28 cellular contexts compared by ENCODE assay signal in genomic region chr12:49687941-49688340, GRCh38. TPM values are rescaled to one million over a fixed set of nuclear protein-coding genes. Genes with fewer than 3 reads are reported as not detected.
DNase-seq lines count a peak whose midpoint lies in the region; ATAC-seq, FAIRE-seq and TF ChIP-seq lines count a peak whose summit lies in the region.
"Had no signal": no experiment of that assay in that cellular context is flagged by ENCODE, and none has a peak within 500 bp of the region (broad histone marks: within the 10 kb centered on the region; RNA-seq: fewer than 3 reads in every experiment).

No MANE protein-coding gene starts in this region.

- no TSS peak for BruUV-seq in HepG2 (replicated peaks; lab: Mats Ljungman, UMichigan)

- H4K20me1 ChIP-seq in HepG2 (ENCODE audit: insufficient read depth, low read length) (no peaks in the 10 kb centered on the region; the same call in 1 of the 2 replicates), H1 (replicated peaks in 1 of 2; ENCODE audit: control insufficient read depth in 1 of 2, insufficient read depth in 2 of 2, low read length in 2 of 2) (peaks cover 0 to 3% of the 10 kb centered on the region in 2 experiments)

- H4K8ac ChIP-seq in H1 (ENCODE audit: extremely low read depth, insufficient read depth, low read length): no peak overlapping the region

- no peaks in the 10 kb centered on the region for H3K27me3 ChIP-seq in HepG2 (ENCODE audit: control insufficient read depth in 1 of 2, insufficient read depth in 2 of 2, low read length in 2 of 2)
- no peaks in the 10 kb centered on the region for H3K27me3 ChIP-seq in right lobe of liver
- H3K27me3 ChIP-seq in MG63: no peaks in the 10 kb centered on the region
- H3K27me3 ChIP-seq in H1 (replicated peaks in 1 of 4; ENCODE audit: control insufficient read depth in 3 of 4, extremely low read depth in 1 of 4, insufficient read depth in 3 of 4, low read length in 3 of 4): no peaks in the 10 kb centered on the region
- H3K27me3 ChIP-seq: testis, vagina had no signal

- no peak overlapping the region for H3K4ac ChIP-seq in H1 (replicated peaks; ENCODE audit: insufficient read length, low read depth, low read length)

- H2AFZ ChIP-seq in HepG2 (ENCODE audit: low read length) (no peak overlapping the region), H1 (ENCODE audit: low read length) (no peak overlapping the region)

- no peak overlapping the region for H3K27ac Mint-ChIP-seq in progenitor cell of endocrine pancreas
- H3K27ac Mint-ChIP-seq: activated CD4-positive, alpha-beta T cell treated with anti-CD3 and anti-CD28 coated beads for 36 hours had no signal

- FAIRE-seq in HepG2 (lab: Jason Lieb, UNC) (no peak), H1 (lab: Jason Lieb, UNC) (no peak)
- FAIRE-seq: D721Med, islet of Langerhans, TTC549 had no signal

- 88% methylated on average over 1 of the region's 2 CpGs for WGBS in HepG2 (ENCODE audit: low lambda C conversion rate)
- WGBS in right lobe of liver (ENCODE audit: insufficient coverage, low coverage, low lambda C conversion rate, missing lambda C conversion rate): 100% methylated on average over 1 of the region's 2 CpGs
- WGBS in H1 (ENCODE audit: extremely low coverage in 1 of 2, insufficient coverage in 1 of 2, insufficient read length in 1 of 2, insufficient replicate concordance in 2 of 2, low coverage in 1 of 2, low lambda C conversion rate in 2 of 2, missing lambda C conversion rate in 1 of 2), 2 experiments: 86% methylated on average over 2 of the region's 2 CpGs; no CpG with 5 or more reads in 1 of the 2 experiments

- CTCF ChIA-PET in HepG2 (lab: Yijun Ruan, JAX; ENCODE audit: low intra/inter-chr PET ratio, low total read pairs): interaction anchor here (0.8 kb wide), 1 partner anchor 20 kb away, joined by 3 read pairs; the partner anchor contains the start of gene FMNL3
- CTCF ChIA-PET in H1 (lab: Charles Lee; ENCODE audit: partially characterized antibody): interaction anchor here (0.6 to 8.6 kb wide), 13 partner anchors 7 to 1693 kb away, joined by 3 to 71 read pairs (median 5); partner anchors contain the start of genes FMNL3 and TMBIM6

- no peaks in the 10 kb centered on the region for H3K79me2 ChIP-seq in HepG2 (ENCODE audit: insufficient read depth, low read length)
- peaks cover 0 to 65% of the 10 kb centered on the region in 2 experiments; a peak in 2 of 4 replicates for H3K79me2 ChIP-seq in H1 (ENCODE audit: control insufficient read depth in 1 of 2, insufficient read depth in 2 of 2, low read length in 2 of 2)

- no peak for TF ChIP-seq CTCF in HepG2 (CRISPR knock-in tag; IDR thresholded peaks at IDR 0.05)
- TF ChIP-seq CTCF in right lobe of liver (IDR thresholded peaks at IDR 0.05): no peak
- TF ChIP-seq CTCF in H1 (IDR thresholded peaks at IDR 0.05; ENCODE audit: control extremely low read depth in 1 of 3, insufficient read depth in 1 of 3, low read depth in 1 of 3, low read length in 3 of 3): peak; percentile 68 to 78 (median 70)
- peak; percentile 15 for TF ChIP-seq CTCF in progenitor cell of endocrine pancreas (IDR thresholded peaks at IDR 0.05; ENCODE audit: unreplicated experiment)
- TF ChIP-seq CTCF in GM13977 (IDR thresholded peaks at IDR 0.05; ENCODE audit: extremely low read depth, insufficient read depth, missing control alignments): no peak

- H3K4me1 ChIP-seq in HepG2 (ENCODE audit: insufficient read depth, low read length) (no peaks in the 10 kb centered on the region), right lobe of liver (no peaks in the 10 kb centered on the region), H1 (replicated peaks in 1 of 4; ENCODE audit: control insufficient read depth in 3 of 4, insufficient read depth in 4 of 4, low read length in 3 of 4) (peaks cover 0 to 7% (median 4%) of the 10 kb centered on the region in 4 experiments; a peak in 4 of 7 replicates)
- H3K4me1 ChIP-seq: vagina had no signal

- H3K4me1 Mint-ChIP-seq in progenitor cell of endocrine pancreas (ENCODE audit: low read depth): peaks cover 5% of the 10 kb centered on the region

- H3K9ac ChIP-seq in HepG2 (ENCODE audit: insufficient read depth, low read depth, low read length) (no peak overlapping the region), H1 (replicated peaks in 1 of 4; ENCODE audit: extremely low read depth in 1 of 4, low read depth in 3 of 4, low read length in 3 of 4) (no peak overlapping the region)

- in situ Hi-C loops in HepG2 (cut with HindIII; ENCODE audit: extremely low pct_ligation_motif_present, low pct_unique_long_range_greater_than_20kb): no loop called here
- in situ Hi-C loops in GM13977 (cut with MboI; ENCODE audit: low pct_unique_long_range_greater_than_20kb, low sequenced_read_pairs, unreplicated experiment): no loop called here

- intact Hi-C loops in HepG2 (cut with micrococcal nuclease; ENCODE audit: unreplicated experiment) (no loop called here), right lobe of liver (cut with DNase I) (no loop called here)

- H2BK5ac ChIP-seq in H1 (ENCODE audit: low read depth, low read length): no peak overlapping the region

- H3K9me3 Mint-ChIP-seq in progenitor cell of endocrine pancreas (ENCODE audit: low read depth): no peaks in the 10 kb centered on the region
- H3K9me3 Mint-ChIP-seq: activated T-cell treated with anti-CD3 and anti-CD28 coated beads, Interleukin-2, amount 50 U/mL, for 4 hours; stimulated activated naive B cell treated with anti-CD40 and anti-IgM and Interleukin-4, amounts not matched to agents 10 μg/mL and 1 μg/mL and 100 μg/mL, for 72 hours had no signal

- no peak overlapping the region for H3K56ac ChIP-seq in H1 (replicated peaks; ENCODE audit: insufficient read length, low read depth, low read length)

- no peak overlapping the region for H3K23ac ChIP-seq in H1 (ENCODE audit: insufficient read length)

- no peak for TF ChIP-seq RAD21 in HepG2 (CRISPR knock-in tag; IDR thresholded peaks at IDR 0.05)
- peak; percentile 32 to 52; a peak in 3 of 4 replicates for TF ChIP-seq RAD21 in H1 (IDR thresholded peaks at IDR 0.05 in 1 of 2, conservative IDR thresholded peaks at IDR 0.05 in 1 of 2; ENCODE audit: low read depth in 2 of 2, low read length in 2 of 2)

- H2BK120ac ChIP-seq in H1 (replicated peaks; ENCODE audit: low read depth, low read length): no peak overlapping the region

- POLR2A ChIA-PET in HepG2 (lab: Yijun Ruan, JAX): no interaction called here
- POLR2A ChIA-PET in H1 (lab: Charles Lee; ENCODE audit: partially characterized antibody): interaction anchor here (1.1 to 6.4 kb wide), 6 partner anchors 9 to 53 kb away, joined by 4 to 35 read pairs (median 6); partner anchors contain the start of gene TMBIM6

- H4K5ac ChIP-seq in H1 (ENCODE audit: insufficient read length, low read depth, low read length): no peak overlapping the region

- no peaks in the 10 kb centered on the region; the same call in 1 of the 2 replicates for H3K23me2 ChIP-seq in H1 (ENCODE audit: low read depth, low read length)

- no peak overlapping the region for H2BK15ac ChIP-seq in H1 (ENCODE audit: low read length)

- no peak for TF ChIP-seq EP300 in HepG2 (IDR thresholded peaks at IDR 0.05; ENCODE audit: low read depth in 2 of 2, low read length in 2 of 2)
- TF ChIP-seq EP300 in HepG2 (CRISPR knock-in tag; IDR thresholded peaks at IDR 0.05; ENCODE audit: borderline replicate concordance): no peak
- no peak for TF ChIP-seq EP300 in H1 (IDR thresholded peaks at IDR 0.05; ENCODE audit: borderline replicate concordance in 1 of 2, low read depth in 2 of 2, low read length in 2 of 2)

- ATAC-seq in HepG2: peak; percentile 87
- ATAC-seq in right lobe of liver: no peak
- ATAC-seq: activated CD4-positive, alpha-beta T cell treated with anti-CD3 and anti-CD28 coated beads for 36 hours; activated T-cell treated with anti-CD3 and anti-CD28 coated beads, Interleukin-2, amount 50 U/mL, for 4 hours; mucosa of descending colon; PC-3; stimulated activated naive B cell treated with anti-CD40 and anti-IgM and Interleukin-4, amounts not matched to agents 10 μg/mL and 1 μg/mL and 100 μg/mL, for 72 hours had no signal

- H3K4me3 ChIP-seq in HepG2 (replicated peaks in 1 of 3; ENCODE audit: insufficient read depth in 1 of 3, low read depth in 2 of 3, low read length in 3 of 3) (no peak overlapping the region), right lobe of liver (no peak overlapping the region), MG63 (no peak overlapping the region), H1 (ENCODE audit: extremely low read depth in 1 of 4, insufficient read depth in 2 of 4, low read depth in 3 of 4, low read length in 4 of 4) (no peak overlapping the region)
- H3K4me3 ChIP-seq: mucosa of descending colon, testis, vagina had no signal

- no peak overlapping the region for H3K14ac ChIP-seq in H1 (ENCODE audit: insufficient read length)

- H3K18ac ChIP-seq in H1 (ENCODE audit: extremely low read depth, low read length): no peak overlapping the region

- H3K4me3 Mint-ChIP-seq in progenitor cell of endocrine pancreas (ENCODE audit: low read depth): no peak overlapping the region
- H3K4me3 Mint-ChIP-seq: activated CD4-positive, alpha-beta T cell treated with anti-CD3 and anti-CD28 coated beads for 36 hours; activated T-cell treated with anti-CD3 and anti-CD28 coated beads, Interleukin-2, amount 50 U/mL, for 4 hours; stimulated activated naive B cell treated with anti-CD40 and anti-IgM and Interleukin-4, amounts not matched to agents 10 μg/mL and 1 μg/mL and 100 μg/mL, for 72 hours had no signal

- H3K27ac ChIP-seq in HepG2 (ENCODE audit: extremely low read length, insufficient read depth, low read length) (no peak overlapping the region), right lobe of liver (no peak overlapping the region), H1 (ENCODE audit: low read depth, low read length) (no peak overlapping the region)
- H3K27ac ChIP-seq: epithelial cell of prostate, HL-60, testis, vagina had no signal

- no peak for TF ChIP-seq POLR2A in HepG2 (IDR thresholded peaks at IDR 0.05; ENCODE audit: insufficient read depth in 1 of 2, low read depth in 2 of 2, low read length in 2 of 2)
- no peak for TF ChIP-seq POLR2A in right lobe of liver (IDR thresholded peaks at IDR 0.05)
- no peak for TF ChIP-seq POLR2A in H1 (IDR thresholded peaks at IDR 0.05; ENCODE audit: control extremely low read depth in 1 of 2, low read depth in 2 of 2, low read length in 2 of 2)

- H3K79me1 ChIP-seq in H1 (ENCODE audit: low read depth, low read length): peaks cover 4% of the 10 kb centered on the region; the same call in 1 of the 2 replicates

- H4K91ac ChIP-seq in H1 (replicated peaks; ENCODE audit: insufficient read length, low read length): no peak overlapping the region

- H3K9me3 ChIP-seq in HepG2 (ENCODE audit: low read length) (no peaks in the 10 kb centered on the region), right lobe of liver (no peaks in the 10 kb centered on the region), MG63 (no peaks in the 10 kb centered on the region), H1 (ENCODE audit: insufficient read depth in 2 of 2, low read depth in 1 of 2, low read length in 1 of 2) (no peaks in the 10 kb centered on the region)
- H3K9me3 ChIP-seq: mucosa of descending colon, testis, vagina had no signal

- no peak overlapping the region for H2BK12ac ChIP-seq in H1 (ENCODE audit: low read depth, low read length)

- H3K4me2 ChIP-seq in HepG2 (ENCODE audit: low read depth, low read length): no peak overlapping the region
- H3K4me2 ChIP-seq in H1 (ENCODE audit: insufficient read depth in 1 of 2, low read depth in 2 of 2, low read length in 2 of 2): no peak overlapping the region

- H3K27me3 Mint-ChIP-seq in progenitor cell of endocrine pancreas: no peaks in the 10 kb centered on the region
- H3K27me3 Mint-ChIP-seq: activated CD4-positive, alpha-beta T cell treated with anti-CD3 and anti-CD28 coated beads for 36 hours; stimulated activated naive B cell treated with anti-CD40 and anti-IgM and Interleukin-4, amounts not matched to agents 10 μg/mL and 1 μg/mL and 100 μg/mL, for 72 hours had no signal

- no peaks in the 10 kb centered on the region for H3K36me3 Mint-ChIP-seq in progenitor cell of endocrine pancreas (ENCODE audit: insufficient read depth)

- H2AK5ac ChIP-seq in H1 (ENCODE audit: low read depth, low read length): no peak overlapping the region

- H3K36me3 ChIP-seq in HepG2 (replicated peaks in 1 of 2; ENCODE audit: control insufficient read depth in 1 of 2, insufficient read depth in 2 of 2, low read length in 2 of 2): no peaks in the 10 kb centered on the region
- H3K36me3 ChIP-seq in right lobe of liver: no peaks in the 10 kb centered on the region
- H3K36me3 ChIP-seq in MG63: no peaks in the 10 kb centered on the region
- H3K36me3 ChIP-seq in H1 (ENCODE audit: control insufficient read depth in 2 of 4, insufficient read depth in 4 of 4, low read length in 3 of 4): no peaks in the 10 kb centered on the region
- H3K36me3 ChIP-seq: vagina had no signal

- H2BK20ac ChIP-seq in H1 (ENCODE audit: low read length): no peak overlapping the region

- DNase-seq in HepG2 (ENCODE audit: low spot score): no peak
- no peak for DNase-seq in right lobe of liver
- DNase-seq in MG63: peak; percentile 23
- DNase-seq in H1 (ENCODE audit: low read depth in 1 of 2, low spot score in 2 of 2): no peak
- DNase-seq in progenitor cell of endocrine pancreas (ENCODE audit: low spot score, unreplicated experiment): no peak
- DNase-seq in GM13977 (ENCODE audit: low spot score): no peak
- no peak for DNase-seq in cerebellar nuclear complex (lab: John Stamatoyannopoulos, UW)
- no peak for DNase-seq in cerebellum (ENCODE audit: low spot score)
- DNase-seq: activated CD4-positive, alpha-beta T cell treated with anti-CD3 and anti-CD28 coated beads for 36 hours; activated naive CD4-positive, alpha-beta T cell treated with Interleukin-2 at 50 U/mL for 16 hours; activated T-cell treated with anti-CD3 and anti-CD28 coated beads, Interleukin-2, amount 50 U/mL, for 4 hours; anterior cingulate cortex; C1 segment of cervical spinal cord; caudate nucleus; mucosa of descending colon; NCI-H748 treated with DMSO at 0.1 percent for 48 hours; nucleus accumbens; PC-3; SHP77; stimulated activated CD4-positive, alpha-beta T cell treated with anti-CD3 and anti-CD28 coated beads, Interleukin-2, amount 100 ng/mL, for 48 hours; stimulated activated naive B cell treated with anti-CD40 and anti-IgM and Interleukin-4, amounts not matched to agents 10 μg/mL and 1 μg/mL and 100 μg/mL, for 72 hours; testis had no signal

RNA-seq across cellular contexts. Expression of gene FMNL3, which starts 19.3 kb away (rescaled TPM):
- total RNA-seq in HepG2 (2016; rRNA removed; fragmentation: Illumina TruSeq; extraction: Trizol): 0.79 and 1.1 TPM in 2 replicates
- total RNA-seq in HepG2 (2016; cell fraction: cytosol; rRNA removed; fragmentation: Illumina TruSeq; extraction: Trizol; ENCODE audit: low read depth): 0.10 and 0.44 TPM in 2 replicates
- total RNA-seq in HepG2 (2016; cell fraction: insoluble cytoplasmic fraction; rRNA removed; fragmentation: Illumina TruSeq; extraction: Trizol): 0.82 and 1.00 TPM in 2 replicates
- 0.55 and 0.80 TPM in 2 replicates for total RNA-seq in HepG2 (2016; cell fraction: membrane; rRNA removed; fragmentation: Illumina TruSeq; extraction: Trizol)
- total RNA-seq in HepG2 (2016; cell fraction: nucleus; rRNA removed; fragmentation: Illumina TruSeq; extraction: Trizol): 0.65 and 1.0 TPM in 2 replicates
- polyA plus RNA-seq in HepG2 (2011; rRNA removed): 0.44 and 0.64 TPM in 2 replicates
- polyA plus RNA-seq in HepG2 (2011; cell fraction: cytosol; rRNA removed): 0.23 and 0.36 TPM in 2 replicates
- 1.2 and 1.3 TPM in 2 replicates for polyA plus RNA-seq in HepG2 (2011; cell fraction: nucleus; rRNA removed)
- 0.48 and 0.68 TPM in 2 replicates for polyA plus RNA-seq in HepG2 (2012)
- 0.08 TPM in 2 replicates for polyA plus RNA-seq in HepG2 (2016; cell fraction: cytosol; fragmentation: Illumina TruSeq; extraction: Trizol; ENCODE audit: low read depth)
- polyA plus RNA-seq in HepG2 (2016; cell fraction: insoluble cytoplasmic fraction; fragmentation: Illumina TruSeq; extraction: Trizol; ENCODE audit: low read depth): 0.69 and 0.75 TPM in 2 replicates
- 0.34 and 0.46 TPM in 2 replicates for polyA plus RNA-seq in HepG2 (2016; cell fraction: membrane; fragmentation: Illumina TruSeq; extraction: Trizol; ENCODE audit: low read depth)
- 1.3 and 1.4 TPM in 2 replicates for polyA plus RNA-seq in HepG2 (2016; cell fraction: nucleus; fragmentation: Illumina TruSeq; extraction: Trizol; ENCODE audit: insufficient read depth, low read depth)
- polyA minus RNA-seq in HepG2 (2011; rRNA and poly(A)+ RNA removed; ENCODE audit: low replicate concordance): 1.4 and 10.5 TPM in 2 replicates
- 0.40 and 0.97 TPM in 2 replicates for polyA minus RNA-seq in HepG2 (2011; cell fraction: cytosol; rRNA and poly(A)+ RNA removed)
- polyA minus RNA-seq in HepG2 (2011; cell fraction: nucleus; rRNA and poly(A)+ RNA removed): 0.75 and 0.77 TPM in 2 replicates
- 1 to 10 TPM; 2.1 to 4.9 (median 2.9) TPM for total RNA-seq in right lobe of liver
- total RNA-seq in MG63 (2014; rRNA removed; shearing (Covaris generic); ENCODE audit: low replicate concordance): 8.8 and 12.8 TPM in 2 replicates
- total RNA-seq in H1 (2021; fragmentation: NEBNext Ultra II Directional; extraction: Animal tissue kit (Norgen Biotek cat#: 25700)): 27.6 and 29.0 TPM in 2 replicates
- 8.6 and 11.4 TPM in 2 replicates for polyA plus RNA-seq in H1 (2011; rRNA removed)
- 10.6 TPM for polyA plus RNA-seq in H1 (2011; cell fraction: cytosol; rRNA removed)
- 32.8 TPM for polyA plus RNA-seq in H1 (2011; cell fraction: nucleus; rRNA removed)
- polyA plus RNA-seq in H1 (2012, experiment 1 of 2): 12.5 to 15.2 TPM (median 14.4 TPM) in 4 replicates
- polyA plus RNA-seq in H1 (2012, experiment 2 of 2): 9.2 TPM
- polyA plus RNA-seq in H1 (2013, experiment 1 of 2): 9.3 TPM
- 9.3 TPM for polyA plus RNA-seq in H1 (2013, experiment 2 of 2)
- polyA minus RNA-seq in H1 (2011; rRNA and poly(A)+ RNA removed): 27.3 and 32.4 TPM in 2 replicates
- polyA minus RNA-seq in H1 (2011; cell fraction: cytosol; rRNA and poly(A)+ RNA removed): 17.9 TPM
- 23.5 TPM for polyA minus RNA-seq in H1 (2011; cell fraction: nucleus; rRNA and poly(A)+ RNA removed)
- 10.8 and 11.9 TPM in 2 replicates for total RNA-seq in progenitor cell of endocrine pancreas
- total RNA-seq in cerebellum: 22.7 TPM

RNA-seq across cellular contexts. Expression of gene TMBIM6, which starts 53.4 kb away (rescaled TPM):
- total RNA-seq in HepG2 (2016; rRNA removed; fragmentation: Illumina TruSeq; extraction: Trizol): 220 and 412 TPM in 2 replicates
- total RNA-seq in HepG2 (2016; cell fraction: cytosol; rRNA removed; fragmentation: Illumina TruSeq; extraction: Trizol; ENCODE audit: low read depth): 49.6 and 57.4 TPM in 2 replicates
- total RNA-seq in HepG2 (2016; cell fraction: insoluble cytoplasmic fraction; rRNA removed; fragmentation: Illumina TruSeq; extraction: Trizol): 229 and 414 TPM in 2 replicates
- total RNA-seq in HepG2 (2016; cell fraction: membrane; rRNA removed; fragmentation: Illumina TruSeq; extraction: Trizol): 85.8 and 89.3 TPM in 2 replicates
- 296 and 323 TPM in 2 replicates for total RNA-seq in HepG2 (2016; cell fraction: nucleus; rRNA removed; fragmentation: Illumina TruSeq; extraction: Trizol)
- polyA plus RNA-seq in HepG2 (2011; rRNA removed): 445 and 468 TPM in 2 replicates
- polyA plus RNA-seq in HepG2 (2011; cell fraction: cytosol; rRNA removed): 286 and 485 TPM in 2 replicates
- 231 and 241 TPM in 2 replicates for polyA plus RNA-seq in HepG2 (2011; cell fraction: nucleus; rRNA removed)
- polyA plus RNA-seq in HepG2 (2012): 423 and 441 TPM in 2 replicates
- 62.2 and 68.0 TPM in 2 replicates for polyA plus RNA-seq in HepG2 (2016; cell fraction: cytosol; fragmentation: Illumina TruSeq; extraction: Trizol; ENCODE audit: low read depth)
- polyA plus RNA-seq in HepG2 (2016; cell fraction: insoluble cytoplasmic fraction; fragmentation: Illumina TruSeq; extraction: Trizol; ENCODE audit: low read depth): 213 and 227 TPM in 2 replicates
- 53.8 and 54.1 TPM in 2 replicates for polyA plus RNA-seq in HepG2 (2016; cell fraction: membrane; fragmentation: Illumina TruSeq; extraction: Trizol; ENCODE audit: low read depth)
- 552 and 556 TPM in 2 replicates for polyA plus RNA-seq in HepG2 (2016; cell fraction: nucleus; fragmentation: Illumina TruSeq; extraction: Trizol; ENCODE audit: insufficient read depth, low read depth)
- 536 and 564 TPM in 2 replicates for polyA minus RNA-seq in HepG2 (2011; rRNA and poly(A)+ RNA removed; ENCODE audit: low replicate concordance)
- 151 and 170 TPM in 2 replicates for polyA minus RNA-seq in HepG2 (2011; cell fraction: cytosol; rRNA and poly(A)+ RNA removed)
- 151 and 168 TPM in 2 replicates for polyA minus RNA-seq in HepG2 (2011; cell fraction: nucleus; rRNA and poly(A)+ RNA removed)
- 1,000 to 10,000 TPM in 3 of 6 experiments, 100 to 1,000 TPM in 3; 538 to 1,268 (median 937) TPM for total RNA-seq in right lobe of liver
- total RNA-seq in MG63 (2014; rRNA removed; shearing (Covaris generic); ENCODE audit: low replicate concordance): 260 and 282 TPM in 2 replicates
- total RNA-seq in H1 (2021; fragmentation: NEBNext Ultra II Directional; extraction: Animal tissue kit (Norgen Biotek cat#: 25700)): 413 and 423 TPM in 2 replicates
- 417 and 556 TPM in 2 replicates for polyA plus RNA-seq in H1 (2011; rRNA removed)
- 336 TPM for polyA plus RNA-seq in H1 (2011; cell fraction: cytosol; rRNA removed)
- polyA plus RNA-seq in H1 (2011; cell fraction: nucleus; rRNA removed): 245 TPM
- 316 to 392 TPM (median 338 TPM) in 4 replicates for polyA plus RNA-seq in H1 (2012, experiment 1 of 2)
- polyA plus RNA-seq in H1 (2012, experiment 2 of 2): 298 TPM
- polyA plus RNA-seq in H1 (2013, experiment 1 of 2): 745 TPM
- 748 TPM for polyA plus RNA-seq in H1 (2013, experiment 2 of 2)
- 292 and 323 TPM in 2 replicates for polyA minus RNA-seq in H1 (2011; rRNA and poly(A)+ RNA removed)
- polyA minus RNA-seq in H1 (2011; cell fraction: cytosol; rRNA and poly(A)+ RNA removed): 136 TPM
- polyA minus RNA-seq in H1 (2011; cell fraction: nucleus; rRNA and poly(A)+ RNA removed): 134 TPM
- total RNA-seq in progenitor cell of endocrine pancreas: 442 and 449 TPM in 2 replicates
- total RNA-seq in cerebellum: 244 TPM

Comparison
In these comparisons a context has a peak if more than half of its experiments do, and no peak if none do; other contexts are left out.
1. CTCF ChIP-seq: peak in H1 (3 of 3) and progenitor cell of endocrine pancreas (single experiment); none in HepG2 (single experiment), right lobe of liver (0 of 4) and GM13977 (single experiment).
2. Of the 41 proteins assayed by ChIP-seq in both HepG2 and H1: peak only in HepG2: none; only in H1: CTCF and RAD21; in both: none; in neither: 39.